Comparison of ENCODE assay signal across 8 cellular contexts in genomic region chr3:129228891-129229585, GRCh38. TPM values are rescaled to one million over a fixed set of nuclear protein-coding genes. Genes with fewer than 3 reads are reported as not detected.
DNase-seq lines count a peak whose midpoint lies in the region; ATAC-seq, FAIRE-seq and TF ChIP-seq lines count a peak whose summit lies in the region.

No MANE protein-coding gene starts in this region.

- H3K27me3 Mint-ChIP-seq in Calu3 (ENCODE audit: unreplicated experiment) (no peaks in the 10 kb centered on the region), nephron progenitor cell (ENCODE audit: low read depth, poor library complexity) (peaks cover 12% of the 10 kb centered on the region)

- no peak overlapping the region for H3K4me3 ChIP-seq in endothelial cell of umbilical vein (replicated peaks in 1 of 3; ENCODE audit: insufficient read depth in 1 of 3, low read depth in 1 of 3, low read length in 3 of 3)

- H2AFZ ChIP-seq in endothelial cell of umbilical vein (ENCODE audit: low read depth, low read length) = peak overlapping the region; percentile 71

- H3K4me1 Mint-ChIP-seq in Calu3 (ENCODE audit: low read depth, unreplicated experiment) (peaks cover 39% of the 10 kb centered on the region), nephron progenitor cell (peaks cover 13% of the 10 kb centered on the region)

- ATAC-seq in HG02798 (IDR thresholded peaks at IDR 0.05; ENCODE audit: poor library complexity, unreplicated experiment) = no peak

- no peak for TF ChIP-seq CTCF in Calu3 (IDR thresholded peaks at IDR 0.05; ENCODE audit: unreplicated experiment)
- peak in 1 of 2 donors; percentile 6 for TF ChIP-seq CTCF in endothelial cell of umbilical vein (IDR thresholded peaks at IDR 0.05; ENCODE audit: extremely low read depth in 1 of 2, insufficient read depth in 1 of 2, low read depth in 1 of 2, low read length in 2 of 2)
- no peak for TF ChIP-seq CTCF in nephron progenitor cell (IDR thresholded peaks at IDR 0.05)

- no peaks in the 10 kb centered on the region for H3K27me3 ChIP-seq in endothelial cell of umbilical vein (ENCODE audit: control insufficient read depth in 2 of 2, insufficient read depth in 2 of 2, low read length in 2 of 2)

- no TSS peak for BruUV-seq in Calu3 (replicated peaks; lab: Mats Ljungman, UMichigan)
- no TSS peak for BruUV-seq in endothelial cell of umbilical vein (replicated peaks; lab: Mats Ljungman, UMichigan)

- H3K27ac Mint-ChIP-seq in Calu3 (ENCODE audit: unreplicated experiment) (peak overlapping the region; percentile 19), nephron progenitor cell (peak overlapping the region; percentile 68)

- no peaks in the 10 kb centered on the region for H3K9me3 Mint-ChIP-seq in Calu3 (ENCODE audit: low read depth, unreplicated experiment)
- no peaks in the 10 kb centered on the region for H3K9me3 Mint-ChIP-seq in nephron progenitor cell

- H3K36me3 ChIP-seq in endothelial cell of umbilical vein (ENCODE audit: control insufficient read depth in 2 of 2, extremely low read depth in 1 of 2, insufficient read depth in 2 of 2, low read length in 2 of 2) = no peaks in the 10 kb centered on the region

- H4K20me1 ChIP-seq in endothelial cell of umbilical vein (replicated peaks; ENCODE audit: control insufficient read depth, extremely low read depth, insufficient read depth, low read length) = no peaks in the 10 kb centered on the region

- H3K4me1 ChIP-seq in endothelial cell of umbilical vein (ENCODE audit: control insufficient read depth, extremely low read depth, insufficient read depth, low read length) = peaks cover 45% of the 10 kb centered on the region

- no peaks in the 10 kb centered on the region for H3K9me1 ChIP-seq in endothelial cell of umbilical vein (replicated peaks; ENCODE audit: control insufficient read depth, extremely low read depth, insufficient read depth, low read length)

- H3K4me3 Mint-ChIP-seq in Calu3 (ENCODE audit: low read depth, unreplicated experiment) = no peak overlapping the region
- H3K4me3 Mint-ChIP-seq in nephron progenitor cell = no peak overlapping the region

- no peak overlapping the region for H3K9ac ChIP-seq in endothelial cell of umbilical vein (replicated peaks; ENCODE audit: extremely low read depth, insufficient read depth, low read length)

- no peak overlapping the region for H3K4me2 ChIP-seq in endothelial cell of umbilical vein (ENCODE audit: insufficient read depth, low read length)

- no peak for TF ChIP-seq POLR2A in endothelial cell of umbilical vein (IDR thresholded peaks at IDR 0.05; ENCODE audit: low read depth, low read length)

- CTCF ChIA-PET in Calu3 (lab: Charles Lee) = no interaction called here
- CTCF ChIA-PET in endothelial cell of umbilical vein (lab: Charles Lee) = interaction anchor here (0.7 to 1.8 kb wide), 6 partner anchors 17 to 259 kb away, joined by 3 to 14 read pairs (median 8); partner anchors contain the start of gene ISY1

- dilution Hi-C loops in endothelial cell of umbilical vein (cut with MboI; ENCODE audit: extremely low pct_ligation_motif_present, low sequenced_read_pairs) = no loop called here

- H3K79me2 ChIP-seq in endothelial cell of umbilical vein (ENCODE audit: control insufficient read depth, insufficient read depth, low read length) = no peaks in the 10 kb centered on the region

- peak; percentile 89 for FAIRE-seq in endothelial cell of umbilical vein (lab: Jason Lieb, UNC)

- DNase-seq in Calu3 (no peak), MV-4-11 (lab: John Stamatoyannopoulos, UW) (peak; percentile 59), endothelial cell of umbilical vein (ENCODE audit: low read depth, low spot score) (peak; percentile 53), nephron progenitor cell (no peak), mesenteric fat pad (ENCODE audit: low spot score) (no peak), NCI-H526 (lab: John Stamatoyannopoulos, UW) (no peak), NCI-H524 treated with DMSO at 0.1 percent for 48 hours (lab: John Stamatoyannopoulos, UW) (no peak)

- H3K9me3 ChIP-seq in endothelial cell of umbilical vein (replicated peaks; ENCODE audit: control insufficient read depth, insufficient read depth, low read length) = no peaks in the 10 kb centered on the region

- H3K36me3 Mint-ChIP-seq in Calu3 (ENCODE audit: insufficient read depth, unreplicated experiment) (peaks cover 4% of the 10 kb centered on the region), nephron progenitor cell (ENCODE audit: low read depth) (no peaks in the 10 kb centered on the region)

- H3K27ac ChIP-seq in endothelial cell of umbilical vein (ENCODE audit: insufficient read depth, low read depth, low read length) = peak overlapping the region; percentile 1

- intact Hi-C loops in Calu3 (cut with micrococcal nuclease; ENCODE audit: unreplicated experiment) (no loop called here), endothelial cell of umbilical vein (cut with micrococcal nuclease) (loop anchor here (1.0 kb wide), 1 partner anchor 68 kb away; the partner anchor contains the start of gene ISY1)

- POLR2A ChIA-PET in endothelial cell of umbilical vein (lab: Charles Lee) = no interaction called here

TF ChIP-seq in endothelial cell of umbilical vein, 7 proteins besides CTCF, POLR2A, EP300 and RAD21:
- peak; percentile 26 for TF ChIP-seq POLR2AphosphoS5 (IDR thresholded peaks at IDR 0.05; ENCODE audit: insufficient read depth, low read depth, low read length)
- peak; percentile 14 for TF ChIP-seq FOS (IDR thresholded peaks at IDR 0.05; ENCODE audit: borderline replicate concordance, insufficient read depth, low read length)
- no peak for TF ChIP-seq MYC (IDR thresholded peaks at IDR 0.05; ENCODE audit: low read depth, low read length)
- TF ChIP-seq, protein P1, sequence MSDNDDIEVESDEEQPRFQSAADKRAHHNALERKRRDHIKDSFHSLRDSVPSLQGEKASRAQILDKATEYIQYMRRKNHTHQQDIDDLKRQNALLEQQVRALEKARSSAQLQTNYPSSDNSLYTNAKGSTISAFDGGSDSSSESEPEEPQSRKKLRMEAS (IDR thresholded peaks at IDR 0.05; ENCODE audit: insufficient read depth, insufficient read length) = no peak
- no peak for TF ChIP-seq GATA2 (IDR thresholded peaks at IDR 0.05; ENCODE audit: insufficient read depth, insufficient read length, low read depth, low read length)
- TF ChIP-seq EZH2 (IDR thresholded peaks at IDR 0.05; ENCODE audit: borderline replicate concordance, low read depth, low read length, severe bottlenecking) = no peak
- TF ChIP-seq JUN (IDR thresholded peaks at IDR 0.05; ENCODE audit: borderline replicate concordance, insufficient read depth, insufficient read length, low read depth) = no peak

RNA-seq across cellular contexts. Expression of gene COPG1, which starts 20.4 kb away (rescaled TPM):
- total RNA-seq in Calu3 (2022) (295 and 302 TPM in 2 replicates), endothelial cell of umbilical vein (202 and 203 TPM in 2 replicates), mesenteric fat pad (183 TPM)
- polyA plus RNA-seq in endothelial cell of umbilical vein = 112 and 113 TPM in 2 replicates
- 114 and 134 TPM in 2 replicates for polyA plus RNA-seq in endothelial cell of umbilical vein (2011; cell fraction: cytosol; rRNA removed)
- polyA plus RNA-seq in endothelial cell of umbilical vein (2011; cell fraction: nucleus; rRNA removed) = 170 and 176 TPM in 2 replicates
- polyA plus RNA-seq in endothelial cell of umbilical vein (2012) = 166 and 187 TPM in 2 replicates
- 280 and 310 TPM in 2 replicates for polyA minus RNA-seq in endothelial cell of umbilical vein
- 97.3 TPM for polyA minus RNA-seq in endothelial cell of umbilical vein (2011; cell fraction: cytosol; rRNA and poly(A)+ RNA removed)
- 127 and 133 TPM in 2 replicates for polyA minus RNA-seq in endothelial cell of umbilical vein (2011; cell fraction: nucleus; rRNA and poly(A)+ RNA removed)

RNA-seq across cellular contexts. Expression of gene CNBP, which starts 45.3 kb away (rescaled TPM):
- total RNA-seq in Calu3 (2022) (331 and 355 TPM in 2 replicates), endothelial cell of umbilical vein (197 and 205 TPM in 2 replicates), mesenteric fat pad (338 TPM)
- polyA plus RNA-seq in endothelial cell of umbilical vein = 152 and 196 TPM in 2 replicates
- 245 and 261 TPM in 2 replicates for polyA plus RNA-seq in endothelial cell of umbilical vein (2011; cell fraction: cytosol; rRNA removed)
- polyA plus RNA-seq in endothelial cell of umbilical vein (2011; cell fraction: nucleus; rRNA removed) = 110 and 143 TPM in 2 replicates
- 185 and 265 TPM in 2 replicates for polyA plus RNA-seq in endothelial cell of umbilical vein (2012)
- polyA minus RNA-seq in endothelial cell of umbilical vein = 209 and 214 TPM in 2 replicates
- polyA minus RNA-seq in endothelial cell of umbilical vein (2011; cell fraction: cytosol; rRNA and poly(A)+ RNA removed) = 226 TPM
- polyA minus RNA-seq in endothelial cell of umbilical vein (2011; cell fraction: nucleus; rRNA and poly(A)+ RNA removed) = 47.3 and 58.8 TPM in 2 replicates

RNA-seq across cellular contexts. Expression of gene HMCES, which starts 49.6 kb away (rescaled TPM):
- total RNA-seq in Calu3 (2022) (67.1 and 83.6 TPM in 2 replicates), endothelial cell of umbilical vein (38.9 and 40.8 TPM in 2 replicates), mesenteric fat pad (38.5 TPM)
- 21.7 and 30.6 TPM in 2 replicates for polyA plus RNA-seq in endothelial cell of umbilical vein
- 31.6 and 40.7 TPM in 2 replicates for polyA plus RNA-seq in endothelial cell of umbilical vein (2011; cell fraction: cytosol; rRNA removed)
- 24.2 and 26.0 TPM in 2 replicates for polyA plus RNA-seq in endothelial cell of umbilical vein (2011; cell fraction: nucleus; rRNA removed)
- polyA plus RNA-seq in endothelial cell of umbilical vein (2012) = 25.9 and 32.4 TPM in 2 replicates
- polyA minus RNA-seq in endothelial cell of umbilical vein = 16.4 and 17.8 TPM in 2 replicates
- 12.2 TPM for polyA minus RNA-seq in endothelial cell of umbilical vein (2011; cell fraction: cytosol; rRNA and poly(A)+ RNA removed)
- 5.3 and 7.0 TPM in 2 replicates for polyA minus RNA-seq in endothelial cell of umbilical vein (2011; cell fraction: nucleus; rRNA and poly(A)+ RNA removed)

Comparison
In these comparisons a context has a peak if more than half of its experiments do, and no peak if none do; other contexts are left out.
1. DNase-seq: peak in MV-4-11 (single experiment) and endothelial cell of umbilical vein (single experiment); none in Calu3 (single experiment), nephron progenitor cell (single experiment), mesenteric fat pad (single experiment), NCI-H526 (0 of 2) and NCI-H524 treated with DMSO at 0.1 percent for 48 hours (single experiment).